In the genomic region with DNA sequence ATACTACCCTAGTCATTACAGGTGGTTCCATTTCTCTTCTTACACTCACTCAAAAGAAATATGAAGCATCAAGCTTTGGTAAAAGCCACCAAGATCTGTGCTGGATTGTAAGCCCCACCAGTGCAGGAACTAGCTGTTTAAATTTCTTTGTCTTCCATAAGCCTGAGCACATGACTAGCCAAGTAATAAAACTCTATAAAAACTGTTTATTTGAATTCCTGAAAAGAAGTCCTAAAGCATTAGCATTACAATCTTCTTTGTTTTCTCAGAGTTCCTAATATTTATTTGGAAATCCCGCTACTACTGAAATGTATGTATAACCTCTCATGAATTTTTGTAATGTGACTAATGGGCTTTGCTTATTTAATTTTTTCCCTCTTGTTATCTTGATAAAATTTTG, we compare ENCODE assay signal across 27 cellular contexts.
"Had no signal": no experiment of that assay in that cellular context is flagged by ENCODE, and none has a peak within 500 bp of the region (broad histone marks: within the 10 kb centered on the region; RNA-seq: fewer than 3 reads in every experiment).

No MANE protein-coding gene starts in this region.

- H3K4me3 ChIP-seq: left lung, lower lobe of right lung, pancreas, prostate gland, skin epidermis, stomach, testis, thyroid gland, transverse colon, upper lobe of left lung, vagina had no signal

- H3K36me3 ChIP-seq: left lung, lower lobe of right lung, pancreas, prostate gland, stomach, thyroid gland, transverse colon, upper lobe of left lung, vagina had no signal

- H3K9me3 ChIP-seq: left lung, lower lobe of right lung, pancreas, prostate gland, stomach, testis, thyroid gland, transverse colon, upper lobe of left lung, vagina had no signal

- H3K27ac ChIP-seq: left lung, lower lobe of right lung, pancreas, prostate gland, skin epidermis, stomach, testis, thyroid gland, transverse colon, upper lobe of left lung, vagina had no signal

- H3K4me1 ChIP-seq: left lung, lower lobe of right lung, pancreas, prostate gland, stomach, testis, thyroid gland, upper lobe of left lung, vagina had no signal

- H3K27me3 ChIP-seq: left lung, pancreas, stomach, testis, thyroid gland, transverse colon, upper lobe of left lung, vagina had no signal

- DNase-seq: kidney glomerular epithelial cell; left cardiac atrium; left lung; lower lobe of right lung; mammary epithelial cell; mesenchymal stem cell; naive thymus-derived CD8-positive, alpha-beta T cell; nucleus accumbens; pancreas; posterior cingulate gyrus; retina; right cardiac atrium; stimulated activated CD4-positive, alpha-beta T cell treated with anti-CD3 and anti-CD28 coated beads, Interleukin-12 subunit alpha, Interleukin-12 subunit beta, amount 100 ng/mL, for 4 hours; stimulated activated CD4-positive, alpha-beta T cell treated with anti-CD3 and anti-CD28 coated beads, Interleukin-15, amount 100 ng/mL, for 24 hours; stimulated activated CD4-positive, alpha-beta T cell treated with anti-CD3 and anti-CD28 coated beads, Interleukin-2, amount 100 ng/mL, for 24 hours; stimulated activated CD4-positive, alpha-beta T cell treated with anti-CD3 and anti-CD28 coated beads, Interleukin-4, amount 100 ng/mL, for 1 hour; stimulated activated naive B cell treated with anti-CD40 and anti-IgM and Interleukin-4, amounts not matched to agents 10 μg/mL and 1 μg/mL and 100 μg/mL, for 72 hours; stimulated activated naive CD8-positive, alpha-beta T cell treated with anti-CD3 and anti-CD28 coated beads, Interleukin-15, Interleukin-2, amounts not matched to agents 100 U/mL and 50 U/mL, for 24 hours; stomach; testis; thyroid gland; transverse colon; upper lobe of left lung had no signal

- ATAC-seq: left cardiac atrium; left lung; lower lobe of right lung; naive thymus-derived CD8-positive, alpha-beta T cell; pancreas; right cardiac atrium; sciatic nerve; stimulated activated naive B cell treated with anti-CD40 and anti-IgM and Interleukin-4, amounts not matched to agents 10 μg/mL and 1 μg/mL and 100 μg/mL, for 72 hours; stimulated activated naive CD8-positive, alpha-beta T cell treated with anti-CD3 and anti-CD28 coated beads, Interleukin-15, Interleukin-2, amounts not matched to agents 100 U/mL and 50 U/mL, for 24 hours had no signal
